Comparison of ENCODE assay signal across 1 cellular context in the genomic region with DNA sequence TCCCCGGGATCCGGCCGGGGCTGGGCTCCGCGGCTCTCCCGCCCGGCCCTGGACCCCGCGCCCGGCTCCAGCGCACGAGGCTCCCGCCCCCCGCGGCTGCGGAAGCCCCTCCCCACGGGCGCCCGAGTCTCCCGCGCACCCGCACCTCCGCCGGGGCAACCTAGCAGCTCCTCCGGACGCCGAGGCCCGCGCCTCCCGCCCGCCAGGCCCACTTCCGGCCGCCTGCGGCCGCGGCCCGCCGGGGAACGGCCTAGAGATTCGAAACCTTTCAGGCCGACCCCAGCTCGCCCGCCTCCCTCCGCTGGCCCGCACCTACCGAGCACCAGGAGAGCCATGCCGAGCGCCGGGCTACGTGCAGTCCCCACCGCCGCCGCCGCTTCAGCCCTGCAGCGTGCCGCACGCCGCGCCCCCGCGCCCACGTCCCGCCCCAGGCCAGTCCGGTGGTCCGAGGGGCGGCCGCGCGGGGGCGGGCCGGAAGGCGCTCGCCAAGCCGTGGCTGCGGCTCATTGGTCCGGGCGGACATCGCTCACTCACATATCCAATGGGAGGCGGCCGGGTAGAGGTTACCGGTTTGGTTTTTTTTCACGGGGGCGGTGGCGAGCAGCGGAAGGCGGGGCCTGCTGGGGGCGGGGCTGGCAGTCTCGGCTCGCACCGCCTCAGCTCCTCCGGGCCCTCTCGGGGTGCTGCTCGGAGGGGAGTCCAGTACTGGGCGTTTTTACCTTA.
A peak's percentile ranks its signal among the peaks of the same experiment; 100 is the strongest.
TF ChIP-seq lines count a peak whose summit lies in the region.

Gene PDIA6 (minus strand): TSS at position 424 of the 723 bp plus-strand sequence. CDS start 89 bp downstream, at position 335.

TF ChIP-seq in HepG2, 621 proteins besides CTCF, POLR2A, EP300 and RAD21 (continued from another document and continues in another):
- TF ChIP-seq, protein P1, sequence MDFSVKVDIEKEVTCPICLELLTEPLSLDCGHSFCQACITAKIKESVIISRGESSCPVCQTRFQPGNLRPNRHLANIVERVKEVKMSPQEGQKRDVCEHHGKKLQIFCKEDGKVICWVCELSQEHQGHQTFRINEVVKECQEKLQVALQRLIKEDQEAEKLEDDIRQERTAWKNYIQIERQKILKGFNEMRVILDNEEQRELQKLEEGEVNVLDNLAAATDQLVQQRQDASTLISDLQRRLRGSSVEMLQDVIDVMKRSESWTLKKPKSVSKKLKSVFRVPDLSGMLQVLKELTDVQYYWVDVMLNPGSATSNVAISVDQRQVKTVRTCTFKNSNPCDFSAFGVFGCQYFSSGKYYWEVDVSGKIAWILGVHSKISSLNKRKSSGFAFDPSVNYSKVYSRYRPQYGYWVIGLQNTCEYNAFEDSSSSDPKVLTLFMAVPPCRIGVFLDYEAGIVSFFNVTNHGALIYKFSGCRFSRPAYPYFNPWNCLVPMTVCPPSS (IDR thresholded peaks at IDR 0.05): no peak
- TF ChIP-seq, protein P2, sequence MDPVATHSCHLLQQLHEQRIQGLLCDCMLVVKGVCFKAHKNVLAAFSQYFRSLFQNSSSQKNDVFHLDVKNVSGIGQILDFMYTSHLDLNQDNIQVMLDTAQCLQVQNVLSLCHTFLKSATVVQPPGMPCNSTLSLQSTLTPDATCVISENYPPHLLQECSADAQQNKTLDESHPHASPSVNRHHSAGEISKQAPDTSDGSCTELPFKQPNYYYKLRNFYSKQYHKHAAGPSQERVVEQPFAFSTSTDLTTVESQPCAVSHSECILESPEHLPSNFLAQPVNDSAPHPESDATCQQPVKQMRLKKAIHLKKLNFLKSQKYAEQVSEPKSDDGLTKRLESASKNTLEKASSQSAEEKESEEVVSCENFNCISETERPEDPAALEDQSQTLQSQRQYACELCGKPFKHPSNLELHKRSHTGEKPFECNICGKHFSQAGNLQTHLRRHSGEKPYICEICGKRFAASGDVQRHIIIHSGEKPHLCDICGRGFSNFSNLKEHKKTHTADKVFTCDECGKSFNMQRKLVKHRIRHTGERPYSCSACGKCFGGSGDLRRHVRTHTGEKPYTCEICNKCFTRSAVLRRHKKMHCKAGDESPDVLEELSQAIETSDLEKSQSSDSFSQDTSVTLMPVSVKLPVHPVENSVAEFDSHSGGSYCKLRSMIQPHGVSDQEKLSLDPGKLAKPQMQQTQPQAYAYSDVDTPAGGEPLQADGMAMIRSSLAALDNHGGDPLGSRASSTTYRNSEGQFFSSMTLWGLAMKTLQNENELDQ (CRISPR knock-in tag; IDR thresholded peaks at IDR 0.05; ENCODE audit: borderline replicate concordance): no peak
- TF ChIP-seq ZKSCAN5 (CRISPR knock-in tag; IDR thresholded peaks at IDR 0.05) (no peak), ZNF747 (CRISPR knock-in tag; IDR thresholded peaks at IDR 0.05; ENCODE audit: borderline replicate concordance) (no peak), ATF3 (CRISPR knock-in tag; IDR thresholded peaks at IDR 0.05) (no peak), ZNF407 (CRISPR knock-in tag; IDR thresholded peaks at IDR 0.05; ENCODE audit: not compliant biosample characterization) (no peak), GZF1 (CRISPR knock-in tag; IDR thresholded peaks at IDR 0.05) (no peak), ZNF891 (CRISPR knock-in tag; IDR thresholded peaks at IDR 0.05) (peak; percentile 62; the same call in 1 of the 2 replicates), NR2F2 (IDR thresholded peaks at IDR 0.05; ENCODE audit: borderline replicate concordance, low read depth) (no peak), HHEX (CRISPR knock-in tag; IDR thresholded peaks at IDR 0.05) (no peak), KDM5B (CRISPR knock-in tag; IDR thresholded peaks at IDR 0.05; ENCODE audit: borderline replicate concordance) (peak; percentile 55; the same call in 1 of the 2 replicates), KMT2A (CRISPR knock-in tag; IDR thresholded peaks at IDR 0.05) (peak; percentile 63; the same call in 1 of the 2 replicates), ZNF512B (CRISPR knock-in tag; IDR thresholded peaks at IDR 0.05; ENCODE audit: borderline replicate concordance) (no peak), ZSCAN21 (CRISPR knock-in tag; IDR thresholded peaks at IDR 0.05; ENCODE audit: borderline replicate concordance) (peak; percentile 84; the same call in 1 of the 2 replicates), KLF16 (CRISPR knock-in tag; IDR thresholded peaks at IDR 0.05) (peak in 1 of 2 experiments; percentile 64; a peak in 1 of 4 replicates), HOXA5 (CRISPR knock-in tag; IDR thresholded peaks at IDR 0.05) (peak; percentile 48; the same call in 1 of the 2 replicates), ZNF251 (CRISPR knock-in tag; IDR thresholded peaks at IDR 0.05) (no peak), SYNCRIP (IDR thresholded peaks at IDR 0.05; ENCODE audit: insufficient read depth, low read depth, low read length) (no peak), THAP7 (CRISPR knock-in tag; IDR thresholded peaks at IDR 0.05) (peak; percentile 37; the same call in 1 of the 2 replicates), NFYC (CRISPR knock-in tag; IDR thresholded peaks at IDR 0.05) (peak; percentile 93), HMGA1 (CRISPR knock-in tag; conservative IDR thresholded peaks at IDR 0.05) (no peak), ZBTB42 (CRISPR knock-in tag; IDR thresholded peaks at IDR 0.05) (no peak), ZNF598 (CRISPR knock-in tag; IDR thresholded peaks at IDR 0.05; ENCODE audit: borderline replicate concordance) (no peak), ZNF724P (CRISPR knock-in tag; IDR thresholded peaks at IDR 0.05; ENCODE audit: borderline replicate concordance) (no peak; the same call in 1 of the 2 replicates), BRCA1 (CRISPR knock-in tag; IDR thresholded peaks at IDR 0.05) (no peak), CCAR2 (optimal IDR thresholded peaks at IDR 0.05; ENCODE audit: low read depth, low read length) (no peak)
- TF ChIP-seq, protein P3, sequence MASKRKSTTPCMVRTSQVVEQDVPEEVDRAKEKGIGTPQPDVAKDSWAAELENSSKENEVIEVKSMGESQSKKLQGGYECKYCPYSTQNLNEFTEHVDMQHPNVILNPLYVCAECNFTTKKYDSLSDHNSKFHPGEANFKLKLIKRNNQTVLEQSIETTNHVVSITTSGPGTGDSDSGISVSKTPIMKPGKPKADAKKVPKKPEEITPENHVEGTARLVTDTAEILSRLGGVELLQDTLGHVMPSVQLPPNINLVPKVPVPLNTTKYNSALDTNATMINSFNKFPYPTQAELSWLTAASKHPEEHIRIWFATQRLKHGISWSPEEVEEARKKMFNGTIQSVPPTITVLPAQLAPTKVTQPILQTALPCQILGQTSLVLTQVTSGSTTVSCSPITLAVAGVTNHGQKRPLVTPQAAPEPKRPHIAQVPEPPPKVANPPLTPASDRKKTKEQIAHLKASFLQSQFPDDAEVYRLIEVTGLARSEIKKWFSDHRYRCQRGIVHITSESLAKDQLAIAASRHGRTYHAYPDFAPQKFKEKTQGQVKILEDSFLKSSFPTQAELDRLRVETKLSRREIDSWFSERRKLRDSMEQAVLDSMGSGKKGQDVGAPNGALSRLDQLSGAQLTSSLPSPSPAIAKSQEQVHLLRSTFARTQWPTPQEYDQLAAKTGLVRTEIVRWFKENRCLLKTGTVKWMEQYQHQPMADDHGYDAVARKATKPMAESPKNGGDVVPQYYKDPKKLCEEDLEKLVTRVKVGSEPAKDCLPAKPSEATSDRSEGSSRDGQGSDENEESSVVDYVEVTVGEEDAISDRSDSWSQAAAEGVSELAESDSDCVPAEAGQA (IDR thresholded peaks at IDR 0.05; ENCODE audit: low read depth): peak; percentile 46; the same call in 1 of the 2 replicates
- TF ChIP-seq, protein P3 (CRISPR knock-in tag; IDR thresholded peaks at IDR 0.05; ENCODE audit: borderline replicate concordance): no peak
